Comparison of ENCODE assay signal across 8 cellular contexts in genomic region chr2:152468832-152469692, GRCh38.
A peak's percentile ranks its signal among the peaks of the same experiment; 100 is the strongest.
DNase-seq lines count a peak whose midpoint lies in the region; ATAC-seq, FAIRE-seq and TF ChIP-seq lines count a peak whose summit lies in the region.

No MANE protein-coding gene starts in this region.

- peak overlapping the region; percentile 9 to 65 for H3K27ac ChIP-seq in small intestine (ENCODE audit: low read depth in 1 of 2, low read length in 1 of 2)

- H3K9me3 ChIP-seq in small intestine (ENCODE audit: control insufficient read depth, low read depth) = no peaks in the 10 kb centered on the region

- DNase-seq in OCI-M1 (lab: John Stamatoyannopoulos, UW) (peak; percentile 50), fibroblast of mammary gland (ENCODE audit: low read depth) (peak; percentile 57), small intestine (peak; percentile 58), DMS114 treated with DMSO at 0.1 percent for 48 hours (lab: John Stamatoyannopoulos, UW; ENCODE audit: unreplicated experiment) (no peak)

- H3K27me3 ChIP-seq in small intestine (ENCODE audit: control insufficient read depth in 2 of 2, insufficient read depth in 2 of 2, low read length in 2 of 2) = no peaks in the 10 kb centered on the region

- TF ChIP-seq CTCF in fibroblast of mammary gland (conservative IDR thresholded peaks at IDR 0.05; ENCODE audit: control insufficient read depth, insufficient read depth, low read depth, low read length) = no peak

- no peak overlapping the region for H3K4me3 ChIP-seq in fibroblast of mammary gland (ENCODE audit: control insufficient read depth, low read depth, low read length)
- H3K4me3 ChIP-seq in small intestine (ENCODE audit: low read depth in 1 of 2, low read length in 2 of 2) = peak overlapping the region in 1 of 2 donors; percentile 31

- peaks cover 7 to 14% of the 10 kb centered on the region in 2 donors for H3K4me1 ChIP-seq in small intestine (ENCODE audit: control insufficient read depth in 2 of 2, insufficient read depth in 1 of 2, low read depth in 1 of 2, low read length in 1 of 2)

- ATAC-seq in HG02798 (IDR thresholded peaks at IDR 0.05; ENCODE audit: poor library complexity, unreplicated experiment) (peak; percentile 22), GM21737 (IDR thresholded peaks at IDR 0.05; ENCODE audit: unreplicated experiment) (no peak), GM21515 (IDR thresholded peaks at IDR 0.05; ENCODE audit: unreplicated experiment) (no peak), HG03521 (IDR thresholded peaks at IDR 0.05; ENCODE audit: unreplicated experiment) (no peak)

- 22 to 35% (median 30%) methylated on average over 8 of the region's 8 CpGs for WGBS in small intestine, 3 donors

- FAIRE-seq in small intestine (lab: Jason Lieb, UNC) = no peak

- H3K36me3 ChIP-seq in small intestine (ENCODE audit: control insufficient read depth in 2 of 2, insufficient read depth in 2 of 2, low read length in 2 of 2) = no peaks in the 10 kb centered on the region
